Comparison of ENCODE assay signal across 1 cellular context in the genomic region with DNA sequence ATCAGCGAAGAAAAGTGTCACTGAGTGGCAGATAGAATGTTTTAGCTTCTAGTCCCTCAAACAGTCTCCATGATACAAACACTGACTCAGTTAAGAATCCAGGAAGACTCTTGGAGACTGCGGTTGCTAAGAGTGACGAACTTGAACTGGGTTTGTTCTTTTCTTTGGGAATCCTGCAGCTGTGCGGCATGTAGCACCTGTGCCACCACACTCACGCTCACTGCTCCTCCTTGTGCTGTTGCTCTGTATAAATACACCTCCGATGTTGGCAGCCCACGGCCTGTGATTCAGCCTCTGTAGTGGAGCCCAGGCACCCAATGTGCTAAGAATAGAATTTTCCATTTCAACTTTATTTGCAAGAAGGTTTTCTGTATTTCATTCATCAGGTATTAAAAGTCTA.
A peak's percentile ranks its signal among the peaks of the same experiment; 100 is the strongest.
TF ChIP-seq lines count a peak whose summit lies in the region.

No MANE protein-coding gene starts in this region.

TF ChIP-seq in K562, 482 proteins besides CTCF, POLR2A, EP300 and RAD21:
- TF ChIP-seq, protein P1, sequence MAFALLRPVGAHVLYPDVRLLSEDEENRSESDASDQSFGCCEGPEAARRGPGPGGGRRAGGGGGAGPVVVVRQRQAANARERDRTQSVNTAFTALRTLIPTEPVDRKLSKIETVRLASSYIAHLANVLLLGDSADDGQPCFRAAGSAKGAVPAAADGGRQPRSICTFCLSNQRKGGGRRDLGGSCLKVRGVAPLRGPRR (CRISPR knock-in tag; IDR thresholded peaks at IDR 0.05) = no peak
- TF ChIP-seq RFX1 (IDR thresholded peaks at IDR 0.05) = peak; percentile 23; the same call in 1 of the 2 replicates
TF ChIP-seq in K562: peak in this region for 1.
